ENCODE assay signal across 17 cellular contexts in the genomic region with DNA sequence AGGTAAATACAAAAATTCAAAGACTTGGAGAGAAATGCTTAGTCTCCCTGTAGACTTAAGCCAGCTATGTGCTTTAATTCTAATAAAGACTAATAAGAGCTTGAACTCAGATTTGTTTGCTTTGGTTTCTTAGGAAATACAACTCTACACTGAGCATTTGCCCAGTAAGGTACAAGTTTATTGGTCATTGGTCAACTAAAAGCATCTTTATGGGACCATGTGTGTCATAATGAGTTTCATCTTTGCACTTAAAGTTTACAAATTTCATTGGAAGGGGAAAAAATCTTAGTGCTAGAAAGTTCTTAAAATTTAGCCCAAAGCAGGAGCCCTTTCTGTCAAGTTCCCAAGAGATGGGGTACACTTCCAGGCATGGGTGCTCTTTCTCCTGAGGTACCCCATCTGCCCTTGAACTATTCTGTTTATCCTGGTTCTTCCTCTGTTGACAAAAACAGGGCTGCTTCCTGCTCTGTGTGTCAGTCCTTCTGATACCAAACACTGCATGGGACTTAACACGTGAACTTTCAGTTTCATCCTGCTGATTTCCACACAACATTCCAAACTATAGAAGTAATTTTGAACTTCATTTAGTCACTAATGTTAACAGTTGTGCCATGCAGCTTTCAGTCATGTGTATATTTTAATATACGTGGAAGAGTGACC.
DNase-seq lines count a peak whose midpoint lies in the region; ATAC-seq and TF ChIP-seq lines count a peak whose summit lies in the region.
"Had no signal": no experiment of that assay in that cellular context is flagged by ENCODE, and none has a peak within 500 bp of the region (broad histone marks: within the 10 kb centered on the region; RNA-seq: fewer than 3 reads in every experiment).

No MANE protein-coding gene starts in this region.

- TF ChIP-seq POLR2A in sigmoid colon (IDR thresholded peaks at IDR 0.05): no peak

- H3K9me3 ChIP-seq in RWPE2 (ENCODE audit: severe bottlenecking) (no peaks in the 10 kb centered on the region), psoas muscle (no peaks in the 10 kb centered on the region), sigmoid colon (no peaks in the 10 kb centered on the region)

- TF ChIP-seq EP300 in sigmoid colon (IDR thresholded peaks at IDR 0.05): no peak

- TF ChIP-seq CTCF in AG09319 (IDR thresholded peaks at IDR 0.05; ENCODE audit: low read depth, low read length) (no peak), RWPE2 (IDR thresholded peaks at IDR 0.05; ENCODE audit: poor library complexity, severe bottlenecking) (no peak), fibroblast of the aortic adventitia (IDR thresholded peaks at IDR 0.05; ENCODE audit: insufficient read depth, low read length) (no peak), psoas muscle (IDR thresholded peaks at IDR 0.05) (no peak), sigmoid colon (IDR thresholded peaks at IDR 0.05) (no peak)

- H3K4me1 ChIP-seq in RWPE2 (ENCODE audit: insufficient read depth, poor library complexity, severe bottlenecking) (peaks cover under 1% of the 10 kb centered on the region), psoas muscle (peaks cover 15% of the 10 kb centered on the region), sigmoid colon (peaks cover 0 to 4% (median 0%) of the 10 kb centered on the region in 4 donors)

- no peaks in the 10 kb centered on the region for H3K4me1 Mint-ChIP-seq in activated naive CD4-positive, alpha-beta T cell treated with anti-CD3 and anti-CD28 coated beads, Interleukin-2, amount 10 ng/mL, durations not matched to agents 7 days and 5 days

- CTCF ChIA-PET in activated naive CD4-positive, alpha-beta T cell treated with anti-CD3 and anti-CD28 coated beads, Interleukin-2, amount 10 ng/mL, durations not matched to agents 7 days and 5 days (lab: Charles Lee): no interaction called here

- no peaks in the 10 kb centered on the region for H3K36me3 Mint-ChIP-seq in activated naive CD4-positive, alpha-beta T cell treated with anti-CD3 and anti-CD28 coated beads, Interleukin-2, amount 10 ng/mL, durations not matched to agents 7 days and 5 days
- H3K36me3 Mint-ChIP-seq: WTC11 had no signal

- no peak overlapping the region for H3K4me3 ChIP-seq in RWPE2 (ENCODE audit: severe bottlenecking)
- no peak overlapping the region for H3K4me3 ChIP-seq in fibroblast of the aortic adventitia (ENCODE audit: low read depth, low read length)
- no peak overlapping the region for H3K4me3 ChIP-seq in psoas muscle
- H3K4me3 ChIP-seq in sigmoid colon: no peak overlapping the region

- H3K27ac ChIP-seq in RWPE2 (ENCODE audit: poor library complexity, severe bottlenecking): no peak overlapping the region
- peak overlapping the region; percentile 41 for H3K27ac ChIP-seq in psoas muscle
- H3K27ac ChIP-seq in sigmoid colon: peak overlapping the region in 2 of 4 donors; percentile 15 to 44

- WGBS in psoas muscle, 3 donors: 10 to 24% (median 20%) methylated on average over 2 of the region's 2 CpGs
- WGBS in sigmoid colon, 2 donors: 29 to 34% methylated on average over 2 of the region's 2 CpGs

- H3K27ac Mint-ChIP-seq in activated naive CD4-positive, alpha-beta T cell treated with anti-CD3 and anti-CD28 coated beads, Interleukin-2, amount 10 ng/mL, durations not matched to agents 7 days and 5 days: no peak overlapping the region
- H3K27ac Mint-ChIP-seq: WTC11 had no signal

- ATAC-seq in RWPE2 (ENCODE audit: low read depth) (peak; percentile 41; the same call in 1 of the 3 replicates), psoas muscle (peak; percentile 53 to 84 (median 76)), GM19035 (IDR thresholded peaks at IDR 0.05; ENCODE audit: unreplicated experiment) (no peak)
- ATAC-seq: left colon, WTC11 had no signal

- H3K27me3 ChIP-seq in RWPE2 (ENCODE audit: insufficient read depth, poor library complexity, severe bottlenecking) (no peaks in the 10 kb centered on the region), psoas muscle (ENCODE audit: insufficient read depth in 3 of 3, low read length in 2 of 3) (no peaks in the 10 kb centered on the region), sigmoid colon (no peaks in the 10 kb centered on the region)

- H3K36me3 ChIP-seq in RWPE2 (ENCODE audit: low read depth) (no peaks in the 10 kb centered on the region), psoas muscle (ENCODE audit: insufficient read depth in 1 of 2, low read depth in 1 of 2) (peaks cover 0 to 5% of the 10 kb centered on the region in 2 donors), sigmoid colon (no peaks in the 10 kb centered on the region)

- no peaks in the 10 kb centered on the region for H3K27me3 Mint-ChIP-seq in activated naive CD4-positive, alpha-beta T cell treated with anti-CD3 and anti-CD28 coated beads, Interleukin-2, amount 10 ng/mL, durations not matched to agents 7 days and 5 days

- no peak overlapping the region for H3K4me3 Mint-ChIP-seq in activated naive CD4-positive, alpha-beta T cell treated with anti-CD3 and anti-CD28 coated beads, Interleukin-2, amount 10 ng/mL, durations not matched to agents 7 days and 5 days
- H3K4me3 Mint-ChIP-seq: WTC11 had no signal

- intact Hi-C loops in psoas muscle (cut with DNase I) (no loop called here), sigmoid colon (cut with DNase I) (no loop called here)

- no peaks in the 10 kb centered on the region for H3K9me3 Mint-ChIP-seq in activated naive CD4-positive, alpha-beta T cell treated with anti-CD3 and anti-CD28 coated beads, Interleukin-2, amount 10 ng/mL, durations not matched to agents 7 days and 5 days
- H3K9me3 Mint-ChIP-seq: WTC11 had no signal

- DNase-seq in AG09319 (ENCODE audit: extremely low read depth, low read depth) (peak; percentile 45), RWPE2 (ENCODE audit: low spot score) (no peak), fibroblast of the aortic adventitia (ENCODE audit: low read depth) (peak; percentile 59), psoas muscle (no peak), HUDEP-2 (lab: John Stamatoyannopoulos, UW; ENCODE audit: unreplicated experiment in 76 of 76) (no peak), sigmoid colon (no peak)
- no peak for DNase-seq in activated naive CD4-positive, alpha-beta T cell treated with anti-CD3 and anti-CD28 coated beads, Interleukin-2, amount 10 ng/mL, durations not matched to agents 7 days and 5 days
- DNase-seq: activated T-cell treated with anti-CD3 and anti-CD28 coated beads for 4 hours; anterior cingulate cortex; C1 segment of cervical spinal cord; erythroblast; left colon; NCI-H526; SIG-M5; stimulated activated CD4-positive, alpha-beta T cell treated with anti-CD3 and anti-CD28 coated beads, Interleukin-4, amount 100 ng/mL, for 4 hours had no signal

Comparison
In these comparisons a context has a peak if more than half of its experiments do, and no peak if none do; other contexts are left out.
1. DNase-seq: peak in AG09319 (single experiment) and fibroblast of the aortic adventitia (single experiment); none in RWPE2 (single experiment), psoas muscle (0 of 2), activated naive CD4-positive, alpha-beta T cell treated with anti-CD3 and anti-CD28 coated beads, Interleukin-2, amount 10 ng/mL, durations not matched to agents 7 days and 5 days (single experiment), HUDEP-2 (0 of 76) and sigmoid colon (single experiment).